Comparison of ENCODE assay signal across 19 cellular contexts in genomic region chr17:33980193-33980592, GRCh38.
"Had no signal": no experiment of that assay in that cellular context is flagged by ENCODE, and none has a peak within 500 bp of the region (broad histone marks: within the 10 kb centered on the region; RNA-seq: fewer than 3 reads in every experiment).

No MANE protein-coding gene starts in this region.

- H3K27ac Mint-ChIP-seq: activated CD4-positive, alpha-beta T cell treated with anti-CD3 and anti-CD28 coated beads, Interleukin-2, amount 10 ng/mL, durations not matched to agents 24 days and 14 days; activated naive CD8-positive, alpha-beta T cell treated with anti-CD3 and anti-CD28 coated beads, Interleukin-2, amount 10 ng/mL, durations not matched to agents 7 days and 5 days; natural killer cell had no signal

- H3K27ac ChIP-seq: brain microvascular endothelial cell, neutrophil, thyroid gland had no signal

- H3K4me3 ChIP-seq: thyroid gland had no signal

- H3K27me3 ChIP-seq: brain microvascular endothelial cell, neutrophil, thyroid gland had no signal

- H3K4me1 Mint-ChIP-seq: natural killer cell had no signal

- H3K9me3 ChIP-seq: neutrophil, thyroid gland had no signal

- ATAC-seq: left ventricle myocardium superior, natural killer cell had no signal

- H3K36me3 ChIP-seq: brain microvascular endothelial cell, neutrophil, thyroid gland had no signal

- H3K36me3 Mint-ChIP-seq: activated naive CD8-positive, alpha-beta T cell treated with anti-CD3 and anti-CD28 coated beads, Interleukin-2, amount 10 ng/mL, durations not matched to agents 7 days and 5 days; natural killer cell had no signal

- DNase-seq: activated CD4-positive, alpha-beta T cell treated with anti-CD3 and anti-CD28 coated beads, Interleukin-2, amount 10 ng/mL, durations not matched to agents 24 days and 14 days; activated CD4-positive, CD25-positive, alpha-beta regulatory T cell; activated naive CD4-positive, alpha-beta T cell; activated naive CD8-positive, alpha-beta T cell treated with anti-CD3 and anti-CD28 coated beads, Interleukin-2, amount 10 ng/mL, durations not matched to agents 7 days and 5 days; brain microvascular endothelial cell; cortex of kidney; effector CD8-positive, alpha-beta T cell; foreskin fibroblast; hypothalamus; kidney; left ventricle myocardium superior; mesenchymal stem cell; natural killer cell; posterior cingulate gyrus; retina; stimulated activated CD4-positive, alpha-beta T cell treated with anti-CD3 and anti-CD28 coated beads, Interleukin-12 subunit alpha, Interleukin-12 subunit beta, amount 100 ng/mL, for 4 hours; stimulated activated CD4-positive, alpha-beta T cell treated with anti-CD3 and anti-CD28 coated beads, Interleukin-2, amount 100 ng/mL, for 24 hours; thyroid gland had no signal

- H3K9me3 Mint-ChIP-seq: activated CD4-positive, alpha-beta T cell treated with anti-CD3 and anti-CD28 coated beads, Interleukin-2, amount 10 ng/mL, durations not matched to agents 24 days and 14 days; activated naive CD8-positive, alpha-beta T cell treated with anti-CD3 and anti-CD28 coated beads, Interleukin-2, amount 10 ng/mL, durations not matched to agents 7 days and 5 days; natural killer cell had no signal

- H3K4me1 ChIP-seq: thyroid gland had no signal

- H3K4me3 Mint-ChIP-seq: activated CD4-positive, alpha-beta T cell treated with anti-CD3 and anti-CD28 coated beads, Interleukin-2, amount 10 ng/mL, durations not matched to agents 24 days and 14 days; activated naive CD8-positive, alpha-beta T cell treated with anti-CD3 and anti-CD28 coated beads, Interleukin-2, amount 10 ng/mL, durations not matched to agents 7 days and 5 days; natural killer cell had no signal
